Comparison of ENCODE assay signal across 9 cellular contexts in genomic region chr1:19269427-19270342, GRCh38. TPM values are rescaled to one million over a fixed set of nuclear protein-coding genes. Genes with fewer than 3 reads are reported as not detected.
DNase-seq lines count a peak whose midpoint lies in the region; ATAC-seq, FAIRE-seq and TF ChIP-seq lines count a peak whose summit lies in the region.
"Not testable (repeated sequence)": the region's sequence is repeated elsewhere in the genome, so short reads cannot be mapped to it uniquely, and the experiment has no call there.
"Had no signal": no experiment of that assay in that cellular context is flagged by ENCODE, and none has a peak within 500 bp of the region (broad histone marks: within the 10 kb centered on the region; RNA-seq: fewer than 3 reads in every experiment).

No MANE protein-coding gene starts in this region.

- ATAC-seq in foreskin keratinocyte (peak; percentile 63), right lobe of liver (peak; percentile 35 to 55 (median 44))

- H3K9me3 ChIP-seq in right lobe of liver, transverse colon: not testable (repeated sequence)

- DNase-seq in BJ (ENCODE audit: low read depth); GM12892 (ENCODE audit: insufficient read length); chondrocyte (ENCODE audit: low spot score); foreskin keratinocyte; right lobe of liver; transverse colon: not testable (repeated sequence)
- peak; percentile 19 for DNase-seq in NCI-H69 (lab: John Stamatoyannopoulos, UW)
- peak; percentile 5 for DNase-seq in activated effector memory CD4-positive, alpha-beta T cell treated with anti-CD3 and anti-CD28 coated beads, Interleukin-2, amount 50 U/mL, for 16 hours

- not testable (repeated sequence) for H3K4me3 Mint-ChIP-seq in chondrocyte (ENCODE audit: unreplicated experiment)

- H3K27me3 ChIP-seq in BJ (ENCODE audit: control insufficient read depth, insufficient read depth, low read length); right lobe of liver; transverse colon: not testable (repeated sequence)
- H3K27me3 ChIP-seq in foreskin keratinocyte: peaks cover 16% of the 10 kb centered on the region

- in situ Hi-C loops in transverse colon (cut with MboI; ENCODE audit: low pct_ligation_motif_present in 1 of 4, low pct_unique_long_range_greater_than_20kb in 1 of 4, low sequenced_read_pairs in 3 of 4): not testable (repeated sequence)

- H3K36me3 Mint-ChIP-seq in chondrocyte (ENCODE audit: low read depth): not testable (repeated sequence)

- TF ChIP-seq EP300 in transverse colon (IDR thresholded peaks at IDR 0.05; ENCODE audit: low read depth): not testable (repeated sequence)

- WGBS in right lobe of liver (ENCODE audit: insufficient coverage, low coverage, low lambda C conversion rate, missing lambda C conversion rate): 42% methylated on average over 9 of the region's 9 CpGs
- WGBS in transverse colon (ENCODE audit: low coverage in 1 of 2), 2 donors: 70 to 75% methylated on average over 2 to 9 of the region's 9 CpGs

- H3K4me1 ChIP-seq in foreskin keratinocyte: not testable (repeated sequence)
- H3K4me1 ChIP-seq in right lobe of liver (peaks cover 0 to 27% (median 3%) of the 10 kb centered on the region in 4 donors), transverse colon (peaks cover 0 to 21% (median 10%) of the 10 kb centered on the region in 4 donors)

- not testable (repeated sequence) for H3K36me3 ChIP-seq in BJ (ENCODE audit: control insufficient read depth, insufficient read depth, low read length); transverse colon
- peaks cover 0 to 40% (median 19%) of the 10 kb centered on the region in 4 donors for H3K36me3 ChIP-seq in right lobe of liver

- not testable (repeated sequence) for H3K27me3 Mint-ChIP-seq in chondrocyte (ENCODE audit: low read depth)

- H3K9me3 Mint-ChIP-seq in chondrocyte (ENCODE audit: low read depth): not testable (repeated sequence)

- peak; percentile 16; the same call in 1 of the 2 replicates for TF ChIP-seq CTCF in BJ (IDR thresholded peaks at IDR 0.05; ENCODE audit: insufficient read depth, low read depth, low read length)
- TF ChIP-seq CTCF in chondrocyte (IDR thresholded peaks at IDR 0.05): peak; percentile 10
- TF ChIP-seq CTCF in foreskin keratinocyte (conservative IDR thresholded peaks at IDR 0.05): peak; percentile 53
- TF ChIP-seq CTCF in right lobe of liver (IDR thresholded peaks at IDR 0.05); transverse colon (IDR thresholded peaks at IDR 0.05): not testable (repeated sequence)

- not testable (repeated sequence) for H3K27ac Mint-ChIP-seq in chondrocyte (ENCODE audit: unreplicated experiment)

- FAIRE-seq in GM12892 (lab: Jason Lieb, UNC): peak; percentile 30

- intact Hi-C loops in right lobe of liver (cut with DNase I); transverse colon (cut with DNase I; ENCODE audit: low total_unique reads): not testable (repeated sequence)

- H3K4me3 ChIP-seq in BJ (ENCODE audit: low read depth, low read length); right lobe of liver; transverse colon: not testable (repeated sequence)

- H3K27ac ChIP-seq in foreskin keratinocyte: not testable (repeated sequence)
- peak overlapping the region; percentile 91 to 97 (median 93) for H3K27ac ChIP-seq in right lobe of liver
- peak overlapping the region; percentile 22 to 69 (median 64) for H3K27ac ChIP-seq in transverse colon

- not testable (repeated sequence) for H3K4me1 Mint-ChIP-seq in chondrocyte (ENCODE audit: low read depth)

- TF ChIP-seq POLR2A in GM12892 (IDR thresholded peaks at IDR 0.05; ENCODE audit: low read depth, low read length); right lobe of liver (IDR thresholded peaks at IDR 0.05); transverse colon (IDR thresholded peaks at IDR 0.05): not testable (repeated sequence)

- CTCF ChIA-PET in BJ (lab: Yijun Ruan, JAX): interaction anchor here (0.7 to 1.2 kb wide), 2 partner anchors 9 to 381 kb away, joined by 3 read pairs; no protein-coding TSS in a partner anchor

- POLR2A ChIA-PET in BJ (lab: Charles Lee): not testable (repeated sequence)

RNA-seq across cellular contexts. Expression of gene MRTO4, which starts 18.1 kb away (rescaled TPM):
- 31.4 and 37.5 TPM in 2 replicates for polyA plus RNA-seq in BJ (2011; rRNA removed)
- 16.0 and 26.2 TPM in 2 replicates for polyA minus RNA-seq in BJ (2011; rRNA and poly(A)+ RNA removed)
- 40.4 TPM for polyA plus RNA-seq in GM12892 (2012; ENCODE audit: missing spikeins)
- 16.2 to 20.4 TPM (median 17.7 TPM) in 3 replicates for total RNA-seq in chondrocyte
- total RNA-seq in foreskin keratinocyte: 64.0 and 78.4 TPM in 2 replicates
- 78.4 and 89.5 TPM in 2 replicates for polyA plus RNA-seq in foreskin keratinocyte
- 10 to 100 TPM in 2 of 6 experiments, 1 to 10 TPM in 4; 7.0 to 17.3 (median 8.2) TPM for total RNA-seq in right lobe of liver
- 10 to 100 TPM in 1 of 4 donors, 1 to 10 TPM in 3; 4.9 to 10.8 (median 8.7) TPM for total RNA-seq in transverse colon

RNA-seq across cellular contexts. Expression of gene EMC1, which starts 18.4 kb away (rescaled TPM):
- polyA plus RNA-seq in BJ (2011; rRNA removed): 43.2 and 93.8 TPM in 2 replicates
- polyA minus RNA-seq in BJ (2011; rRNA and poly(A)+ RNA removed): 55.3 and 56.4 TPM in 2 replicates
- polyA plus RNA-seq in GM12892 (2012; ENCODE audit: missing spikeins): 16.1 TPM
- 51.9 to 55.6 TPM (median 55.2 TPM) in 3 replicates for total RNA-seq in chondrocyte
- total RNA-seq in foreskin keratinocyte: 59.6 TPM in 2 replicates
- 28.8 and 31.1 TPM in 2 replicates for polyA plus RNA-seq in foreskin keratinocyte
- total RNA-seq in right lobe of liver: 10 to 100 TPM; 18.6 to 32.7 (median 25.3) TPM
- total RNA-seq in transverse colon: 10 to 100 TPM; 18.3 to 39.7 (median 32.6) TPM

RNA-seq across cellular contexts. Expression of gene AKR7A3, which starts 18.9 kb away (rescaled TPM):
- polyA plus RNA-seq in BJ (2011; rRNA removed): 0.16 and 0.37 TPM in 2 replicates
- 0.31 TPM in 1 of 2 replicates, not detected in the other for polyA minus RNA-seq in BJ (2011; rRNA and poly(A)+ RNA removed)
- polyA plus RNA-seq in GM12892 (2012; ENCODE audit: missing spikeins): 0.30 TPM
- total RNA-seq in chondrocyte: 0.45 to 1.5 TPM (median 0.51 TPM) in 3 replicates
- 0.18 and 0.27 TPM in 2 replicates for total RNA-seq in foreskin keratinocyte
- polyA plus RNA-seq in foreskin keratinocyte: 0.20 and 0.21 TPM in 2 replicates
- total RNA-seq in right lobe of liver: 100 to 1,000 TPM in 4 of 6 experiments, 10 to 100 TPM in 2; 58.1 to 169 (median 130) TPM
- 100 to 1,000 TPM in 2 of 4 donors, 10 to 100 TPM in 2; 77.8 to 167 (median 102) TPM for total RNA-seq in transverse colon
- polyA plus RNA-seq: CD8-positive, alpha-beta memory T cell had no signal

RNA-seq across cellular contexts. Expression of gene AKR7A2, which starts 42.3 kb away (rescaled TPM):
- polyA plus RNA-seq in BJ (2011; rRNA removed): 51.1 and 73.6 TPM in 2 replicates
- polyA minus RNA-seq in BJ (2011; rRNA and poly(A)+ RNA removed): 20.6 and 31.5 TPM in 2 replicates
- 29.5 TPM for polyA plus RNA-seq in GM12892 (2012; ENCODE audit: missing spikeins)
- 46.6 to 48.9 TPM (median 47.1 TPM) in 3 replicates for total RNA-seq in chondrocyte
- total RNA-seq in foreskin keratinocyte: 53.9 and 55.8 TPM in 2 replicates
- 71.1 and 73.6 TPM in 2 replicates for polyA plus RNA-seq in foreskin keratinocyte
- total RNA-seq in right lobe of liver: 10 to 100 TPM; 41.4 to 85.1 (median 51.2) TPM
- 100 to 1,000 TPM in 2 of 4 donors, 10 to 100 TPM in 2; 64.7 to 169 (median 112) TPM for total RNA-seq in transverse colon

RNA-seq across cellular contexts. Expression of gene SLC66A1, which starts 42.4 kb away (rescaled TPM):
- polyA plus RNA-seq in BJ (2011; rRNA removed): 11.2 and 17.7 TPM in 2 replicates
- polyA minus RNA-seq in BJ (2011; rRNA and poly(A)+ RNA removed): 6.9 and 8.9 TPM in 2 replicates
- polyA plus RNA-seq in GM12892 (2012; ENCODE audit: missing spikeins): 3.9 TPM
- 15.7 to 20.1 TPM (median 18.8 TPM) in 3 replicates for total RNA-seq in chondrocyte
- total RNA-seq in foreskin keratinocyte: 14.2 and 16.9 TPM in 2 replicates
- polyA plus RNA-seq in foreskin keratinocyte: 16.6 and 19.7 TPM in 2 replicates
- total RNA-seq in right lobe of liver: 10 to 100 TPM in 3 of 6 experiments, 1 to 10 TPM in 3; 8.4 to 20.6 (median 11.2) TPM
- total RNA-seq in transverse colon: 10 to 100 TPM; 19.1 to 53.9 (median 35.3) TPM

Comparison
In these comparisons a context has a peak if more than half of its experiments do, and no peak if none do; other contexts are left out.
1. RNA of gene AKR7A3, which starts 18.9 kb away (total RNA-seq): 58.1 to 169 TPM in right lobe of liver and 77.8 to 167 TPM in transverse colon; 0.45 to 1.5 TPM in chondrocyte and 0.18 to 0.27 TPM in foreskin keratinocyte; every median in the first group is over 10 times any median in the second.